8 cellular contexts compared by ENCODE assay signal in genomic region chr20:41329435-41330342, GRCh38. TPM values are rescaled to one million over a fixed set of nuclear protein-coding genes. Genes with fewer than 3 reads are reported as not detected.
DNase-seq lines count a peak whose midpoint lies in the region; ATAC-seq and TF ChIP-seq lines count a peak whose summit lies in the region.

No MANE protein-coding gene starts in this region.

- H3K9me3 Mint-ChIP-seq in stimulated activated memory B cell treated with anti-CD40 and anti-IgM and Interleukin-4, amounts not matched to agents 10 μg/mL and 1 μg/mL and 100 μg/mL, for 72 hours = no peaks in the 10 kb centered on the region

- TF ChIP-seq RAD21 in Ishikawa (IDR thresholded peaks at IDR 0.05; ENCODE audit: low read depth) = no peak

- H3K36me3 Mint-ChIP-seq in stimulated activated memory B cell treated with anti-CD40 and anti-IgM and Interleukin-4, amounts not matched to agents 10 μg/mL and 1 μg/mL and 100 μg/mL, for 72 hours = no peaks in the 10 kb centered on the region

- peaks cover 16% of the 10 kb centered on the region for H3K4me1 ChIP-seq in muscle layer of colon (ENCODE audit: insufficient read depth, low read length)

- no peak for TF ChIP-seq EP300 in Ishikawa (IDR thresholded peaks at IDR 0.05; ENCODE audit: borderline replicate concordance)

- H3K27me3 ChIP-seq in muscle layer of colon (ENCODE audit: control insufficient read depth in 1 of 2, insufficient read depth in 2 of 2, low read length in 2 of 2) = no peaks in the 10 kb centered on the region

- H3K4me1 Mint-ChIP-seq in stimulated activated memory B cell treated with anti-CD40 and anti-IgM and Interleukin-4, amounts not matched to agents 10 μg/mL and 1 μg/mL and 100 μg/mL, for 72 hours = peaks cover 10% of the 10 kb centered on the region

- no peaks in the 10 kb centered on the region for H3K9me3 ChIP-seq in muscle layer of colon (ENCODE audit: low read length)

- H3K36me3 ChIP-seq in muscle layer of colon (ENCODE audit: insufficient read depth, low read length) = no peaks in the 10 kb centered on the region

- H3K27me3 Mint-ChIP-seq in stimulated activated memory B cell treated with anti-CD40 and anti-IgM and Interleukin-4, amounts not matched to agents 10 μg/mL and 1 μg/mL and 100 μg/mL, for 72 hours = no peaks in the 10 kb centered on the region

- no peak overlapping the region for H3K4me3 Mint-ChIP-seq in stimulated activated memory B cell treated with anti-CD40 and anti-IgM and Interleukin-4, amounts not matched to agents 10 μg/mL and 1 μg/mL and 100 μg/mL, for 72 hours

- DNase-seq in activated CD4-positive, alpha-beta T cell treated with anti-CD3 and anti-CD28 coated beads, Interleukin-2, amount 50 U/mL, for 24 hours (ENCODE audit: low read depth in 1 of 2, low spot score in 1 of 2) = peak; percentile 28 to 48
- DNase-seq in dermis microvascular lymphatic vessel endothelial cell (ENCODE audit: low read depth in 2 of 2) = peak; percentile 92 to 97
- DNase-seq in RPMI8226 = no peak
- no peak for DNase-seq in SKM-1 (lab: John Stamatoyannopoulos, UW; ENCODE audit: unreplicated experiment)

- peak overlapping the region; percentile 25 for H3K27ac Mint-ChIP-seq in stimulated activated memory B cell treated with anti-CD40 and anti-IgM and Interleukin-4, amounts not matched to agents 10 μg/mL and 1 μg/mL and 100 μg/mL, for 72 hours

- H3K27ac ChIP-seq in muscle layer of colon (ENCODE audit: low read depth, low read length) = peak overlapping the region; percentile 73

- H3K9ac ChIP-seq in muscle layer of colon (ENCODE audit: low read length) = no peak overlapping the region

- H3K4me3 ChIP-seq in muscle layer of colon (ENCODE audit: low read depth in 1 of 2, low read length in 2 of 2) = no peak overlapping the region

- ATAC-seq in GM19025 (IDR thresholded peaks at IDR 0.05; ENCODE audit: low read depth, unreplicated experiment) = peak; percentile 57
- peak; percentile 91 for ATAC-seq in stimulated activated memory B cell treated with anti-CD40 and anti-IgM and Interleukin-4, amounts not matched to agents 10 μg/mL and 1 μg/mL and 100 μg/mL, for 72 hours

TF ChIP-seq in Ishikawa, 13 proteins besides CTCF, POLR2A, EP300 and RAD21:
- TF ChIP-seq TCF12 (IDR thresholded peaks at IDR 0.05; ENCODE audit: low read depth) = no peak
- peak; percentile 27; the same call in 1 of the 2 replicates for TF ChIP-seq MAX (IDR thresholded peaks at IDR 0.05)
- no peak for TF ChIP-seq YY1 (IDR thresholded peaks at IDR 0.05; ENCODE audit: low read depth)
- TF ChIP-seq TEAD4 (IDR thresholded peaks at IDR 0.05) = 0 out of 2 replicates have a peak, but pooled peaks have one; percentile 46
- no peak for TF ChIP-seq CREB1 (IDR thresholded peaks at IDR 0.05; ENCODE audit: low read depth)
- no peak for TF ChIP-seq CEBPB (IDR thresholded peaks at IDR 0.05)
- peak; percentile 42; the same call in 1 of the 2 replicates for TF ChIP-seq USF1 (IDR thresholded peaks at IDR 0.05)
- TF ChIP-seq FOXM1 (IDR thresholded peaks at IDR 0.05; ENCODE audit: borderline replicate concordance, low read depth) = no peak
- no peak for TF ChIP-seq ZBTB7A (IDR thresholded peaks at IDR 0.05; ENCODE audit: low read depth)
- TF ChIP-seq NFIC (IDR thresholded peaks at IDR 0.05) = no peak
- TF ChIP-seq TAF1 (IDR thresholded peaks at IDR 0.05; ENCODE audit: low read depth) = no peak
- TF ChIP-seq EGR1 (IDR thresholded peaks at IDR 0.05) = no peak
- TF ChIP-seq REST (IDR thresholded peaks at IDR 0.05; ENCODE audit: low read depth) = no peak

RNA-seq across cellular contexts. Expression of gene LPIN3, which starts 10.9 kb away (rescaled TPM):
- total RNA-seq in dermis microvascular lymphatic vessel endothelial cell = 0.13 and 0.77 TPM in 2 replicates

RNA-seq across cellular contexts. Expression of gene ZHX3, which starts 12.2 kb away (rescaled TPM):
- total RNA-seq in dermis microvascular lymphatic vessel endothelial cell = 6.2 and 6.4 TPM in 2 replicates

RNA-seq across cellular contexts. Expression of gene EMILIN3, which starts 36.9 kb away (rescaled TPM):
- total RNA-seq in dermis microvascular lymphatic vessel endothelial cell = under 0.01 and 0.13 TPM in 2 replicates

Comparison
In these comparisons a context has a peak if more than half of its experiments do, and no peak if none do; other contexts are left out.
1. DNase-seq: peak in activated CD4-positive, alpha-beta T cell treated with anti-CD3 and anti-CD28 coated beads, Interleukin-2, amount 50 U/mL, for 24 hours (2 of 2) and dermis microvascular lymphatic vessel endothelial cell (2 of 2); none in RPMI8226 (single experiment) and SKM-1 (single experiment).